13 cellular contexts compared by ENCODE assay signal in genomic region chr15:59405079-59405478, GRCh38. TPM values are rescaled to one million over a fixed set of nuclear protein-coding genes. Genes with fewer than 3 reads are reported as not detected.
DNase-seq lines count a peak whose midpoint lies in the region; ATAC-seq and TF ChIP-seq lines count a peak whose summit lies in the region.
"Had no signal": no experiment of that assay in that cellular context is flagged by ENCODE, and none has a peak within 500 bp of the region (broad histone marks: within the 10 kb centered on the region; RNA-seq: fewer than 3 reads in every experiment).

No MANE protein-coding gene starts in this region.

- H3K4me3 ChIP-seq in DOHH2 (ENCODE audit: low read length) (no peak overlapping the region), OCI-LY1 (ENCODE audit: low read depth, low read length, poor library complexity, severe bottlenecking) (peak overlapping the region; percentile 33), WERI-Rb-1 (ENCODE audit: low read depth, low read length) (no peak overlapping the region)
- H3K4me3 ChIP-seq: A549, GM12878 had no signal

- no peak overlapping the region for H2AFZ ChIP-seq in OCI-LY1 (ENCODE audit: low read length)

- peaks cover 23% of the 10 kb centered on the region for H3F3A ChIP-seq in DOHH2 (ENCODE audit: control insufficient read depth, insufficient read depth)
- no peaks in the 10 kb centered on the region for H3F3A ChIP-seq in OCI-LY1 (ENCODE audit: insufficient read depth, low read length)

- no peak for TF ChIP-seq CTCF in DOHH2 (IDR thresholded peaks at IDR 0.05; ENCODE audit: low read depth, low read length, poor library complexity, severe bottlenecking)
- TF ChIP-seq CTCF in OCI-LY1 (IDR thresholded peaks at IDR 0.05; ENCODE audit: low read length): no peak
- no peak for TF ChIP-seq CTCF in WERI-Rb-1 (IDR thresholded peaks at IDR 0.05; ENCODE audit: low read depth, low read length)

- H3K27ac ChIP-seq in DOHH2 (ENCODE audit: low read depth, low read length): peak overlapping the region; percentile 82
- H3K27ac ChIP-seq in OCI-LY1 (ENCODE audit: low read depth, low read length, poor library complexity, severe bottlenecking): peak overlapping the region; percentile 98
- H3K27ac ChIP-seq in WERI-Rb-1: no peak overlapping the region
- H3K27ac ChIP-seq: A549, HL-60 had no signal

- H3K4me2 ChIP-seq in DOHH2 (ENCODE audit: low read length) (peak overlapping the region; percentile 67), OCI-LY1 (ENCODE audit: low read length) (peak overlapping the region; percentile 94)
- H3K4me2 ChIP-seq: A549 had no signal

- TF ChIP-seq POLR2A in GM18505 (IDR thresholded peaks at IDR 0.05; ENCODE audit: borderline replicate concordance, extremely low read depth, insufficient read depth, insufficient read length): no peak

- peaks cover 4% of the 10 kb centered on the region; the same call in 1 of the 2 replicates for H3K79me2 ChIP-seq in DOHH2 (ENCODE audit: control insufficient read depth, low read length)
- peaks cover 23% of the 10 kb centered on the region for H3K79me2 ChIP-seq in OCI-LY1 (ENCODE audit: insufficient read depth, low read length)

- no peaks in the 10 kb centered on the region for H3K9me2 ChIP-seq in DOHH2 (replicated peaks; ENCODE audit: control insufficient read depth, low read length)
- H3K9me2 ChIP-seq in OCI-LY1 (ENCODE audit: low read depth, low read length): no peaks in the 10 kb centered on the region

- peaks cover 92% of the 10 kb centered on the region for H3K4me1 ChIP-seq in DOHH2 (ENCODE audit: control insufficient read depth, low read length)
- peaks cover 100% of the 10 kb centered on the region for H3K4me1 ChIP-seq in OCI-LY1 (ENCODE audit: insufficient read depth, low read length, severe bottlenecking)

- no peak for DNase-seq in left colon
- DNase-seq in NCI-H510A (lab: John Stamatoyannopoulos, UW): no peak
- no peak for DNase-seq in DMS153 (lab: John Stamatoyannopoulos, UW)
- DNase-seq in WERI-Rb-1: no peak
- DNase-seq: CD4-positive, CD25-positive, alpha-beta regulatory T cell had no signal

- intact Hi-C loops in left colon (cut with DNase I, micrococcal nuclease): no loop called here

- H3K36me3 ChIP-seq in DOHH2 (ENCODE audit: control insufficient read depth, low read length) (no peaks in the 10 kb centered on the region; the same call in 1 of the 2 replicates), OCI-LY1 (ENCODE audit: insufficient read depth, low read length) (peaks cover 35% of the 10 kb centered on the region; the same call in 1 of the 2 replicates), WERI-Rb-1 (no peaks in the 10 kb centered on the region)

- peak overlapping the region; percentile 62 for H3K9ac ChIP-seq in OCI-LY1 (ENCODE audit: low read length)

- H3K27me3 ChIP-seq in DOHH2 (ENCODE audit: control insufficient read depth, low read length): no peaks in the 10 kb centered on the region
- no peaks in the 10 kb centered on the region for H3K27me3 ChIP-seq in OCI-LY1 (ENCODE audit: insufficient read depth, low read length)
- H3K27me3 ChIP-seq in WERI-Rb-1 (ENCODE audit: insufficient read depth, low read depth, severe bottlenecking): no peaks in the 10 kb centered on the region

- H3K9me3 ChIP-seq in DOHH2 (ENCODE audit: control insufficient read depth, insufficient read depth, low read length) (no peaks in the 10 kb centered on the region), OCI-LY1 (ENCODE audit: low read length) (no peaks in the 10 kb centered on the region), WERI-Rb-1 (ENCODE audit: severe bottlenecking) (no peaks in the 10 kb centered on the region)
- H3K9me3 ChIP-seq: A549 had no signal

- no peaks in the 10 kb centered on the region for H4K20me1 ChIP-seq in DOHH2 (ENCODE audit: control insufficient read depth, insufficient read depth, low read depth, low read length)
- H4K20me1 ChIP-seq in OCI-LY1 (ENCODE audit: insufficient read depth, low read length): no peaks in the 10 kb centered on the region

- ATAC-seq in left colon: peak; percentile 73
- ATAC-seq in GM18505 (IDR thresholded peaks at IDR 0.05; ENCODE audit: unreplicated experiment): no peak
- ATAC-seq: A549, GM12878, HCT116 had no signal

RNA-seq across cellular contexts. Expression of gene MYO1E, which starts 32.4 kb away (rescaled TPM):
- total RNA-seq in left colon: 100 to 1,000 TPM; 331 to 397 TPM

RNA-seq across cellular contexts. Expression of gene FAM81A, which starts 32.9 kb away (rescaled TPM):
- total RNA-seq in left colon: 1 to 10 TPM; 9.0 to 9.2 TPM
- total RNA-seq: CD4-positive, CD25-positive, alpha-beta regulatory T cell; G401 had no signal
